ENCODE assay signal across 1 cellular context in genomic region chr5:17258429-17258828, GRCh38.
TF ChIP-seq lines count a peak whose summit lies in the region.

No MANE protein-coding gene starts in this region.

TF ChIP-seq in WTC11, 78 proteins besides CTCF, POLR2A, EP300 and RAD21 (continued from another document):
- TF ChIP-seq E2F5 (CRISPR knock-in tag; IDR thresholded peaks at IDR 0.05): no peak
- no peak for TF ChIP-seq SMAD4 (CRISPR knock-in tag; IDR thresholded peaks at IDR 0.05)
- no peak for TF ChIP-seq FOXJ3 (CRISPR knock-in tag; IDR thresholded peaks at IDR 0.05; ENCODE audit: borderline replicate concordance)
